Comparison of ENCODE assay signal across 24 cellular contexts in the genomic region with DNA sequence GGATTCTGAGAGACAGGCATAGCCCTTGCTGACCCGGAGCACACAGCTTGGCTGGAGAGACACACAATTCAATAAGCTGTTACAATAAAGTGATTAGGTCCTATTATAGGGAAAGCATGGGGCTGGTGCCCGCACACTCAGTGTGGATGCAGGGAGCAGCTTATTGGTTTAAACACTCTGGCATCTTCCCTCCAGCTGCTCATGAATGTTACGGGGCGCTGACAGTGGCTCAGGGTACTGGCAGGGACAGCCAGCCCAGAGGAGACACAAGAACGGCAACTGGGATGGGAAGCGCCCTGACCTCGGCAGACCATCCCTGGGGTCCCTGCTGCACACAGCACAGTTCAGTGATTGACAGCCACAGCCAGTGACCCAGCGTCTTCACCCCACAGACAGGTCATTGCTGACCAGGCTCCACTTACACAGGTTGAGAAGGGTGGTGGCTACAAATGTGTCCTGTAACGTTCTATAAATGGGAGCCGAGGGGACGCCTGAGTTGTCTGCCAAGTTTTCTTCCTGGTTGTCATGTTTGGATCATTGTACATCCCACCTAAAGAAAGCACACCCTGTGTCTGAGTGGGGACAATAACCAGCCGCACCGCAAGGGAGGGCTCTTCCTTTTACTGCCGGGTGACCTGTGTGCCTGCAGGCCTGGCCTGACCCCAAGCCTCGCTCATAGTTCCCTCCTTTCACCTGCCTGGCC.
DNase-seq lines count a peak whose midpoint lies in the region; ATAC-seq, FAIRE-seq and TF ChIP-seq lines count a peak whose summit lies in the region.
"Had no signal": no experiment of that assay in that cellular context is flagged by ENCODE, and none has a peak within 500 bp of the region (broad histone marks: within the 10 kb centered on the region; RNA-seq: fewer than 3 reads in every experiment).

No MANE protein-coding gene starts in this region.

- H3K4me3 ChIP-seq in astrocyte (ENCODE audit: insufficient read depth, low read depth, low read length) (no peak overlapping the region), skeletal muscle tissue (ENCODE audit: low read length in 3 of 3) (peak overlapping the region in 1 of 3 donors; percentile 54)
- H3K4me3 ChIP-seq: esophagus squamous epithelium, GM12878, left lung, tibial artery had no signal

- H3K4me1 ChIP-seq in astrocyte (ENCODE audit: insufficient read depth, low read length), result peaks cover 9% of the 10 kb centered on the region
- peaks cover 16 to 41% (median 21%) of the 10 kb centered on the region in 3 donors for H3K4me1 ChIP-seq in skeletal muscle tissue (ENCODE audit: control insufficient read depth in 3 of 3, insufficient read depth in 3 of 3, low read length in 3 of 3)

- H3K27ac Mint-ChIP-seq in astrocyte (ENCODE audit: unreplicated experiment), result peak overlapping the region; percentile 87
- H3K27ac Mint-ChIP-seq: activated CD8-positive, alpha-beta memory T cell treated with anti-CD3 and anti-CD28 coated beads, Interleukin-2, amount 10 ng/mL, durations not matched to agents 7 days and 5 days; activated naive CD4-positive, alpha-beta T cell treated with anti-CD3 and anti-CD28 coated beads, Interleukin-2, amount 50 U/mL, for 24 hours; activated T-helper 1 cell treated with anti-CD3 and anti-CD28 coated beads, Interleukin-12 subunit alpha, Interleukin-12 subunit beta, Interleukin-2, Interleukin-4 antibody, amounts not matched to agents 30 ng/mL and 10 ng/mL and 1 ng/mL, durations not matched to agents 14 hours and 24 hours and 36 hours; stimulated activated memory B cell treated with anti-CD40 and anti-IgM and Interleukin-4, amounts not matched to agents 10 μg/mL and 1 μg/mL and 100 μg/mL, for 72 hours; T-cell had no signal

- ATAC-seq in HG02852 (IDR thresholded peaks at IDR 0.05; ENCODE audit: unreplicated experiment), result no peak
- ATAC-seq: activated CD8-positive, alpha-beta memory T cell treated with anti-CD3 and anti-CD28 coated beads, Interleukin-2, amount 10 ng/mL, durations not matched to agents 7 days and 5 days; GM12878; left lung; stimulated activated memory B cell treated with anti-CD40 and anti-IgM and Interleukin-4, amounts not matched to agents 10 μg/mL and 1 μg/mL and 100 μg/mL, for 72 hours; T-cell had no signal

- peaks cover 97% of the 10 kb centered on the region for H4K20me1 ChIP-seq in astrocyte (ENCODE audit: insufficient read depth, low read length)

- H3K27me3 Mint-ChIP-seq in astrocyte (ENCODE audit: low read depth, unreplicated experiment), result no peaks in the 10 kb centered on the region
- H3K27me3 Mint-ChIP-seq: activated CD8-positive, alpha-beta memory T cell treated with anti-CD3 and anti-CD28 coated beads, Interleukin-2, amount 10 ng/mL, durations not matched to agents 7 days and 5 days had no signal

- H3K9me3 Mint-ChIP-seq in astrocyte (ENCODE audit: unreplicated experiment), result peaks cover 6% of the 10 kb centered on the region
- H3K9me3 Mint-ChIP-seq: activated naive CD4-positive, alpha-beta T cell treated with anti-CD3 and anti-CD28 coated beads, Interleukin-2, amount 50 U/mL, for 24 hours had no signal

- H3K36me3 Mint-ChIP-seq in astrocyte (ENCODE audit: low read depth, unreplicated experiment), result peaks cover 33% of the 10 kb centered on the region
- H3K36me3 Mint-ChIP-seq: activated CD8-positive, alpha-beta memory T cell treated with anti-CD3 and anti-CD28 coated beads, Interleukin-2, amount 10 ng/mL, durations not matched to agents 7 days and 5 days; activated naive CD4-positive, alpha-beta T cell treated with anti-CD3 and anti-CD28 coated beads, Interleukin-2, amount 50 U/mL, for 24 hours; T-cell had no signal

- no peaks in the 10 kb centered on the region for H3K27me3 ChIP-seq in astrocyte (ENCODE audit: insufficient read depth, low read length)
- H3K27me3 ChIP-seq in skeletal muscle tissue (ENCODE audit: control insufficient read depth in 3 of 3, insufficient read depth in 3 of 3, low read length in 3 of 3), result no peaks in the 10 kb centered on the region
- H3K27me3 ChIP-seq: esophagus squamous epithelium, left lung, neutrophil, tibial artery had no signal

- TF ChIP-seq CTCF in astrocyte (IDR thresholded peaks at IDR 0.05; ENCODE audit: insufficient read depth, low read depth, low read length), result no peak

- DNase-seq in NCI-H82 treated with DMSO at 0.1 percent for 48 hours (lab: John Stamatoyannopoulos, UW; ENCODE audit: unreplicated experiment), result peak; percentile 90
- DNase-seq in astrocyte (ENCODE audit: low read depth), result no peak
- peak; percentile 88 for DNase-seq in myocyte (ENCODE audit: low read depth)
- no peak for DNase-seq in activated CD4-positive, alpha-beta T cell treated with anti-CD3 and anti-CD28 coated beads, Interleukin-2, amount 50 U/mL, for 48 hours
- DNase-seq in stimulated activated CD4-positive, alpha-beta T cell treated with anti-CD3 and anti-CD28 coated beads, Interleukin-4, amount 100 ng/mL, for 1 hour, result no peak
- DNase-seq: activated CD4-positive, alpha-beta T cell treated with anti-CD3 and anti-CD28 coated beads for 48 hours; activated CD8-positive, alpha-beta memory T cell treated with anti-CD3 and anti-CD28 coated beads, Interleukin-2, amount 10 ng/mL, durations not matched to agents 7 days and 5 days; aorta; effector CD8-positive, alpha-beta T cell; esophagus squamous epithelium; Kasumi-1; NCI-H1092; NCI-H526; T-cell; tibial artery had no signal

- H3K27ac ChIP-seq in astrocyte (ENCODE audit: low read depth, low read length) (no peak overlapping the region), skeletal muscle tissue (ENCODE audit: low read depth, low read length) (no peak overlapping the region)
- H3K27ac ChIP-seq: esophagus squamous epithelium, left lung, neutrophil, tibial artery had no signal

- H3K9me3 ChIP-seq in astrocyte (ENCODE audit: insufficient read depth, low read depth, low read length), result peaks cover 3% of the 10 kb centered on the region
- peaks cover 0 to 4% (median 0%) of the 10 kb centered on the region in 3 donors for H3K9me3 ChIP-seq in skeletal muscle tissue (ENCODE audit: control insufficient read depth in 3 of 3, low read length in 3 of 3)
- H3K9me3 ChIP-seq: neutrophil had no signal

- H3K36me3 ChIP-seq in astrocyte (ENCODE audit: insufficient read depth, low read length) (peaks cover 4% of the 10 kb centered on the region), skeletal muscle tissue (ENCODE audit: control insufficient read depth in 3 of 3, insufficient read depth in 3 of 3, low read length in 3 of 3) (no peaks in the 10 kb centered on the region)
- H3K36me3 ChIP-seq: esophagus squamous epithelium, left lung, neutrophil, tibial artery had no signal

- no peak for FAIRE-seq in astrocyte (lab: Jason Lieb, UNC)
- FAIRE-seq: GM12878, GM19239 had no signal

- no peak overlapping the region for H3K4me3 Mint-ChIP-seq in astrocyte (ENCODE audit: unreplicated experiment)
- H3K4me3 Mint-ChIP-seq: activated CD8-positive, alpha-beta memory T cell treated with anti-CD3 and anti-CD28 coated beads, Interleukin-2, amount 10 ng/mL, durations not matched to agents 7 days and 5 days; activated naive CD4-positive, alpha-beta T cell treated with anti-CD3 and anti-CD28 coated beads, Interleukin-2, amount 50 U/mL, for 24 hours; activated T-helper 1 cell treated with anti-CD3 and anti-CD28 coated beads, Interleukin-12 subunit alpha, Interleukin-12 subunit beta, Interleukin-2, Interleukin-4 antibody, amounts not matched to agents 30 ng/mL and 10 ng/mL and 1 ng/mL, durations not matched to agents 14 hours and 24 hours and 36 hours; stimulated activated memory B cell treated with anti-CD40 and anti-IgM and Interleukin-4, amounts not matched to agents 10 μg/mL and 1 μg/mL and 100 μg/mL, for 72 hours; T-cell had no signal

- H3K79me2 ChIP-seq in astrocyte (ENCODE audit: insufficient read depth, low read length), result peaks cover 100% of the 10 kb centered on the region

- H3K9ac ChIP-seq in astrocyte (ENCODE audit: low read length) (no peak overlapping the region), skeletal muscle tissue (ENCODE audit: low read depth in 1 of 3, low read length in 3 of 3) (peak overlapping the region in 2 of 3 donors; percentile 35 to 40)

- peaks cover 58% of the 10 kb centered on the region for H3K4me1 Mint-ChIP-seq in astrocyte (ENCODE audit: low read depth, unreplicated experiment)
- H3K4me1 Mint-ChIP-seq: activated CD8-positive, alpha-beta memory T cell treated with anti-CD3 and anti-CD28 coated beads, Interleukin-2, amount 10 ng/mL, durations not matched to agents 7 days and 5 days; activated naive CD4-positive, alpha-beta T cell treated with anti-CD3 and anti-CD28 coated beads, Interleukin-2, amount 50 U/mL, for 24 hours; T-cell had no signal

- H3K4me2 ChIP-seq in astrocyte (ENCODE audit: low read length), result no peak overlapping the region

- no peak overlapping the region for H2AFZ ChIP-seq in astrocyte (ENCODE audit: low read depth, low read length)

Comparison
In these comparisons a context has a peak if more than half of its experiments do, and no peak if none do; other contexts are left out.
1. DNase-seq: peak in NCI-H82 treated with DMSO at 0.1 percent for 48 hours (single experiment) and myocyte (single experiment); none in astrocyte (single experiment), activated CD4-positive, alpha-beta T cell treated with anti-CD3 and anti-CD28 coated beads, Interleukin-2, amount 50 U/mL, for 48 hours (0 of 2) and stimulated activated CD4-positive, alpha-beta T cell treated with anti-CD3 and anti-CD28 coated beads, Interleukin-4, amount 100 ng/mL, for 1 hour (single experiment).